ENCODE assay signal across 23 cellular contexts in genomic region chr9:127662617-127663016, GRCh38. TPM values are rescaled to one million over a fixed set of nuclear protein-coding genes. Genes with fewer than 3 reads are reported as not detected.
DNase-seq lines count a peak whose midpoint lies in the region; ATAC-seq and TF ChIP-seq lines count a peak whose summit lies in the region.
"Had no signal": no experiment of that assay in that cellular context is flagged by ENCODE, and none has a peak within 500 bp of the region (broad histone marks: within the 10 kb centered on the region; RNA-seq: fewer than 3 reads in every experiment).

No MANE protein-coding gene starts in this region.

- H3K27ac ChIP-seq in WERI-Rb-1 (peak overlapping the region; percentile 95), dorsolateral prefrontal cortex (peak overlapping the region in 43 of 59 donors; percentile 3 to 93 (median 59))
- H3K27ac ChIP-seq: Peyer's patch had no signal

- no peak overlapping the region for H3K4me3 Mint-ChIP-seq in nephron
- H3K4me3 Mint-ChIP-seq: B cell, CD14-positive monocyte had no signal

- DNase-seq in G401 (ENCODE audit: low spot score) (peak; percentile 57), WERI-Rb-1 (peak; percentile 51), dorsolateral prefrontal cortex (no peak), NCI-H748 (lab: John Stamatoyannopoulos, UW; ENCODE audit: unreplicated experiment) (no peak), KBM-7 (no peak)
- no peak for DNase-seq in stimulated activated naive CD8-positive, alpha-beta T cell treated with anti-CD3 and anti-CD28 coated beads, Interleukin-15, Interleukin-2, amounts not matched to agents 100 U/mL and 50 U/mL, for 24 hours
- DNase-seq: DMS53, GF-D8, NCI-H1092 treated with DMSO at 0.1 percent for 48 hours, NCI-H1436 treated with DMSO at 0.1 percent for 48 hours, NCI-H1930, NCI-H226, NCI-H510A treated with DMSO at 0.1 percent for 48 hours, NCI-H774 had no signal

- peak overlapping the region in 2 of 3 experiments; percentile 4 to 21 for H3K27ac Mint-ChIP-seq in nephron
- H3K27ac Mint-ChIP-seq: B cell, CD14-positive monocyte had no signal

- H3K27me3 ChIP-seq in WERI-Rb-1 (ENCODE audit: insufficient read depth, low read depth, severe bottlenecking) (no peaks in the 10 kb centered on the region), dorsolateral prefrontal cortex (no peaks in the 10 kb centered on the region)
- H3K27me3 ChIP-seq: Peyer's patch had no signal

- no peaks in the 10 kb centered on the region for H3K9me3 Mint-ChIP-seq in nephron

- intact Hi-C loops in dorsolateral prefrontal cortex (cut with DNase I) = no loop called here

- peaks cover 49% of the 10 kb centered on the region for H3K4me1 Mint-ChIP-seq in nephron
- H3K4me1 Mint-ChIP-seq: B cell had no signal

- TF ChIP-seq CTCF in WERI-Rb-1 (IDR thresholded peaks at IDR 0.05; ENCODE audit: low read depth, low read length) = no peak
- no peak for TF ChIP-seq CTCF in dorsolateral prefrontal cortex (IDR thresholded peaks at IDR 0.05 in 54 of 56, conservative IDR thresholded peaks at IDR 0.05 in 2 of 56; ENCODE audit: low read depth in 1 of 56, partially characterized antibody in 56 of 56)
- TF ChIP-seq CTCF in nephron (IDR thresholded peaks at IDR 0.05; ENCODE audit: unreplicated experiment in 3 of 3) = no peak

- H3K36me3 ChIP-seq in WERI-Rb-1 = peaks cover 62% of the 10 kb centered on the region
- H3K36me3 ChIP-seq: Peyer's patch had no signal

- no peak overlapping the region for H3K4me3 ChIP-seq in WERI-Rb-1 (ENCODE audit: low read depth, low read length)
- H3K4me3 ChIP-seq in dorsolateral prefrontal cortex = no peak overlapping the region
- H3K4me3 ChIP-seq: K562, Peyer's patch had no signal

- no peak for ATAC-seq in GM21529 (IDR thresholded peaks at IDR 0.05; ENCODE audit: unreplicated experiment)
- no peak for ATAC-seq in stimulated activated naive CD8-positive, alpha-beta T cell treated with anti-CD3 and anti-CD28 coated beads, Interleukin-15, Interleukin-2, amounts not matched to agents 100 U/mL and 50 U/mL, for 24 hours
- ATAC-seq: HepG2, K562, SK-N-SH treated with all-trans-retinoic acid at 6 μM for 48 hours had no signal

- H3K27me3 Mint-ChIP-seq in nephron (ENCODE audit: low read depth) = no peaks in the 10 kb centered on the region

- peaks cover 48% of the 10 kb centered on the region for H3K36me3 Mint-ChIP-seq in nephron (ENCODE audit: low read depth)
- H3K36me3 Mint-ChIP-seq: CD14-positive monocyte had no signal

- no peaks in the 10 kb centered on the region for H3K9me3 ChIP-seq in WERI-Rb-1 (ENCODE audit: severe bottlenecking)
- H3K9me3 ChIP-seq: Peyer's patch had no signal

- in situ Hi-C loops in G401 (cut with HindIII; ENCODE audit: low sequenced_read_pairs) = no loop called here
- in situ Hi-C loops in KBM-7 (cut with MboI; ENCODE audit: low pct_unique_long_range_greater_than_20kb, low sequenced_read_pairs) = no loop called here

RNA-seq across cellular contexts. Expression of gene CFAP157, which starts 44.2 kb away (rescaled TPM):
- total RNA-seq in G401 (2014; rRNA removed; shearing (Covaris generic)) = not detected in 2 replicates
- 1 to 10 TPM in 12 of 120 experiments, under 1 TPM in 92, not detected in 16; 0.11 to 1.7 (median 0.55) TPM for total RNA-seq in dorsolateral prefrontal cortex
- total RNA-seq: B cell, HepG2, K562 had no signal

RNA-seq across cellular contexts. Expression of gene STXBP1, which starts 50.5 kb away (rescaled TPM):
- total RNA-seq in G401 (2014; rRNA removed; shearing (Covaris generic)) = 2.8 and 11.2 TPM in 2 replicates
- total RNA-seq in dorsolateral prefrontal cortex = 1,000 to 10,000 TPM in 52 of 120 experiments, 100 to 1,000 TPM in 68; 334 to 1,348 (median 969) TPM

RNA-seq across cellular contexts. Expression of gene PTRH1, which starts 52.8 kb away (rescaled TPM):
- 33.3 and 35.0 TPM in 2 replicates for total RNA-seq in G401 (2014; rRNA removed; shearing (Covaris generic))
- 10 to 100 TPM in 94 of 120 experiments, 1 to 10 TPM in 26; 4.2 to 19.6 (median 11.9) TPM for total RNA-seq in dorsolateral prefrontal cortex

RNA-seq across cellular contexts. Expression of gene TTC16, which starts 53.3 kb away (rescaled TPM):
- total RNA-seq in G401 (2014; rRNA removed; shearing (Covaris generic)) = not detected in 2 replicates
- 1 to 10 TPM in 3 of 120 experiments, under 1 TPM in 107, not detected in 10; 0.15 to 1.4 (median 0.47) TPM for total RNA-seq in dorsolateral prefrontal cortex
- total RNA-seq: B cell, HepG2, K562, OCI-LY7, Peyer's patch had no signal

Comparison
In these comparisons a context has a peak if more than half of its experiments do, and no peak if none do; other contexts are left out.
1. DNase-seq: peak in G401 (single experiment) and WERI-Rb-1 (single experiment); none in dorsolateral prefrontal cortex (0 of 10), NCI-H748 (single experiment), KBM-7 (single experiment) and stimulated activated naive CD8-positive, alpha-beta T cell treated with anti-CD3 and anti-CD28 coated beads, Interleukin-15, Interleukin-2, amounts not matched to agents 100 U/mL and 50 U/mL, for 24 hours (single experiment).
2. RNA of gene STXBP1, which starts 50.5 kb away (total RNA-seq): 334 to 1,348 TPM in dorsolateral prefrontal cortex; 2.8 to 11.2 TPM in G401; every median in the first group is over 10 times any median in the second.